In the genomic region with DNA sequence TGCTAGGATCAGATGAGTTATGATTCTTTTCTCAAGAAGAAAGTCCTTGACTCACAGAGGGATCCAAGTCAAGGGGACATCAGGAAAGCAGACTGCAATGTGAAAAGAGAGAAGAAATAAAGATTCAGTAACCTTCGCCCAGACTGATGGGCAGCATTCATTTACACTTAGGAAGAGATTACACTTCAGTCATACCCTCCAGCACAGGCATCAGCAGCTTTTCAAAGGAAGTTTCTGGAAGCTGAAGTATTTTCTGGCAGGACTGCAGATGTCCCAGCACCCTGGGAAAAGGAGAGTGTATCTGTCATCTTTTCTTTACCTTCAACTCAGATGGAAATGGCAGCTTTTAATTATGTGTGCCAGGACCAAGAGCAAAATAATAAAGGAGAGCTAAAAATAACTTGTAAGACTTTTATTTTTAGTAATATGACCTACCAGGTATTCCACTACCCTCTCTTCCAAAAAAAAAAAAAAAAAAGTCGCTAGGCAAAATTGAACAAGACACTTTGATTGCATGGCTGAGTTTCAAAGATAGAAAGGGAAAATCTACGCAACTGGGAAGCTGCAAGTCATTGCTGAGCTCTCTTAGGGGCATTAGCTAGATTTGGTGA, we compare ENCODE assay signal across 1 cellular context.
TF ChIP-seq lines count a peak whose summit lies in the region.

No MANE protein-coding gene starts in this region.

TF ChIP-seq in GM23338, 12 proteins besides CTCF, POLR2A, EP300 and RAD21 (continued from another document):
- no peak for TF ChIP-seq EZH2 (IDR thresholded peaks at IDR 0.05; ENCODE audit: low read depth, unreplicated experiment)
- no peak for TF ChIP-seq ZNF331 (CRISPR knock-in tag; IDR thresholded peaks at IDR 0.05; ENCODE audit: low read depth)
- TF ChIP-seq STAT1 (IDR thresholded peaks at IDR 0.05; ENCODE audit: unreplicated experiment) = no peak
- TF ChIP-seq ZNF114 (CRISPR knock-in tag; IDR thresholded peaks at IDR 0.05) = no peak
